In the genomic region with DNA sequence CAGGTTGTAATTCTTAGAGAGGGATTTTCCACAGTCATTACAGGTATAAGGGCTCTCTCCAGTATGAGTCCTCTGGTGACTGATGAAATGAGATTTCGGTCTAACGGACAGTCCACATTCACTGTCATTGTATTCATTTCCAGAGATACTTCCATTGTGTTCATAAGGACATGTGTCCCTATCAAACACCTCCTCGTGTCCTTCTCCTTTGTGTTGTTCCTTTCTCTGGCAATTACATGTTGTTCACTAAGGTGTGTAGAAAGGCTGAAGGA, we compare ENCODE assay signal across 23 cellular contexts. TPM values are rescaled to one million over a fixed set of nuclear protein-coding genes. Genes with fewer than 3 reads are reported as not detected.
DNase-seq lines count a peak whose midpoint lies in the region; ATAC-seq, FAIRE-seq and TF ChIP-seq lines count a peak whose summit lies in the region.
"Had no signal": no experiment of that assay in that cellular context is flagged by ENCODE, and none has a peak within 500 bp of the region (broad histone marks: within the 10 kb centered on the region; RNA-seq: fewer than 3 reads in every experiment).

No MANE protein-coding gene starts in this region.

- H3K27ac ChIP-seq in A549 (no peak overlapping the region), H1 (ENCODE audit: low read depth, low read length) (no peak overlapping the region), breast epithelium (no peak overlapping the region)
- H3K27ac ChIP-seq: 22Rv1; BLaER1 treated with 17β-estradiol and CSF1 and Interleukin-3, amounts not matched to agents 10 nM and 100 nM had no signal

- H4K5ac ChIP-seq in H1 (ENCODE audit: insufficient read length, low read depth, low read length): no peak overlapping the region

- CTCF ChIA-PET in A549 (lab: Yijun Ruan, JAX): interaction anchor here (1.9 kb wide), 1 partner anchor 8 kb away, joined by 5 read pairs; no protein-coding TSS in a partner anchor
- CTCF ChIA-PET in H1 (lab: Charles Lee; ENCODE audit: partially characterized antibody): interaction anchor here (1.3 kb wide), 1 partner anchor 86 kb away, joined by 3 read pairs; no protein-coding TSS in a partner anchor

- H3K4me1 ChIP-seq in A549 (no peaks in the 10 kb centered on the region), adipocyte (ENCODE audit: control insufficient read depth, insufficient read depth, low read length) (no peaks in the 10 kb centered on the region), H1 (replicated peaks in 1 of 4; ENCODE audit: control insufficient read depth in 3 of 4, insufficient read depth in 4 of 4, low read length in 3 of 4) (no peaks in the 10 kb centered on the region), breast epithelium (no peaks in the 10 kb centered on the region)
- H3K4me1 ChIP-seq: BE2C; BLaER1 treated with 17β-estradiol and CSF1 and Interleukin-3, amounts not matched to agents 10 nM and 100 nM had no signal

- TF ChIP-seq POLR2A in A549 (IDR thresholded peaks at IDR 0.05; ENCODE audit: low read length): no peak
- no peak for TF ChIP-seq POLR2A in H1 (IDR thresholded peaks at IDR 0.05; ENCODE audit: control extremely low read depth in 1 of 2, low read depth in 2 of 2, low read length in 2 of 2)
- no peak for TF ChIP-seq POLR2A in breast epithelium (IDR thresholded peaks at IDR 0.05)

- TF ChIP-seq RAD21 in A549 (conservative IDR thresholded peaks at IDR 0.05 in 1 of 2, IDR thresholded peaks at IDR 0.05 in 1 of 2) (no peak), H1 (IDR thresholded peaks at IDR 0.05 in 1 of 2, conservative IDR thresholded peaks at IDR 0.05 in 1 of 2; ENCODE audit: low read depth in 2 of 2, low read length in 2 of 2) (no peak)

- no peak overlapping the region for H2BK15ac ChIP-seq in H1 (ENCODE audit: low read length)

- H2AK5ac ChIP-seq in H1 (ENCODE audit: low read depth, low read length): no peak overlapping the region

- H3K4me2 ChIP-seq in A549 (no peak overlapping the region), H1 (ENCODE audit: insufficient read depth in 1 of 2, low read depth in 2 of 2, low read length in 2 of 2) (no peak overlapping the region)
- H3K4me2 ChIP-seq: BLaER1 treated with 17β-estradiol and CSF1 and Interleukin-3, amounts not matched to agents 10 nM and 100 nM had no signal

- DNase-seq in A549 (ENCODE audit: low read depth in 1 of 2, low spot score in 1 of 2) (no peak), adipocyte (ENCODE audit: low read depth) (no peak), H1 (ENCODE audit: low read depth in 1 of 2, low spot score in 2 of 2) (no peak), T-helper 2 cell (no peak), breast epithelium (ENCODE audit: low spot score in 2 of 2) (no peak), COR-L47 (lab: John Stamatoyannopoulos, UW) (no peak)
- DNase-seq: ACHN; AML-193; BE2C; Calu3; CD4-positive, alpha-beta T cell; CD8-positive, alpha-beta memory T cell; DMS79 treated with DMSO at 0.1 percent for 48 hours; GF-D8; GOT3; H7; HCEC 1CT had no signal

- no peaks in the 10 kb centered on the region for H3K79me1 ChIP-seq in H1 (ENCODE audit: low read depth, low read length)

- no peaks in the 10 kb centered on the region for H4K20me1 ChIP-seq in H1 (replicated peaks in 1 of 2; ENCODE audit: control insufficient read depth in 1 of 2, insufficient read depth in 2 of 2, low read length in 2 of 2)
- H4K20me1 ChIP-seq: BLaER1 treated with 17β-estradiol and CSF1 and Interleukin-3, amounts not matched to agents 10 nM and 100 nM had no signal

- TF ChIP-seq EP300 in A549 (IDR thresholded peaks at IDR 0.05) (no peak), H1 (IDR thresholded peaks at IDR 0.05; ENCODE audit: borderline replicate concordance in 1 of 2, low read depth in 2 of 2, low read length in 2 of 2) (no peak)

- H3K9me3 ChIP-seq in A549: peaks cover 87% of the 10 kb centered on the region
- peaks cover 78% of the 10 kb centered on the region for H3K9me3 ChIP-seq in adipocyte (ENCODE audit: control insufficient read depth, low read length)
- H3K9me3 ChIP-seq in H1 (ENCODE audit: insufficient read depth in 2 of 2, low read depth in 1 of 2, low read length in 1 of 2): peaks cover 67 to 89% of the 10 kb centered on the region in 2 experiments
- H3K9me3 ChIP-seq in breast epithelium: peaks cover 86 to 96% of the 10 kb centered on the region in 2 donors

- H3K4me3 ChIP-seq in A549 (no peak overlapping the region), adipocyte (ENCODE audit: low read length) (peak overlapping the region; percentile 25), H1 (ENCODE audit: extremely low read depth in 1 of 4, insufficient read depth in 2 of 4, low read depth in 3 of 4, low read length in 4 of 4) (no peak overlapping the region), breast epithelium (no peak overlapping the region)

- 46% methylated on average over 3 of the region's 3 CpGs for WGBS in A549 (ENCODE audit: missing lambda C conversion rate)
- WGBS in H1 (ENCODE audit: extremely low coverage in 1 of 2, insufficient coverage in 1 of 2, insufficient read length in 1 of 2, insufficient replicate concordance in 2 of 2, low coverage in 1 of 2, low lambda C conversion rate in 2 of 2, missing lambda C conversion rate in 1 of 2), 2 experiments: 80% methylated on average over 3 of the region's 3 CpGs; no CpG with 5 or more reads in 1 of the 2 experiments

- no peak overlapping the region for H4K8ac ChIP-seq in H1 (ENCODE audit: extremely low read depth, insufficient read depth, low read length)

- no peak overlapping the region for H2BK5ac ChIP-seq in H1 (ENCODE audit: low read depth, low read length)

- no peak overlapping the region for H2BK12ac ChIP-seq in H1 (ENCODE audit: low read depth, low read length)

- no peak overlapping the region for H2BK120ac ChIP-seq in H1 (replicated peaks; ENCODE audit: low read depth, low read length)

- FAIRE-seq in A549 (lab: Jason Lieb, UNC) (peak; percentile 39), H1 (lab: Jason Lieb, UNC) (no peak)
- FAIRE-seq: A204.1, GM12891, GM18507 had no signal

- no peaks in the 10 kb centered on the region for H3K23me2 ChIP-seq in H1 (ENCODE audit: low read depth, low read length)

- H3K27me3 ChIP-seq in adipocyte (replicated peaks; ENCODE audit: control insufficient read depth, insufficient read depth, low read length) (no peaks in the 10 kb centered on the region), H1 (replicated peaks in 1 of 4; ENCODE audit: control insufficient read depth in 3 of 4, extremely low read depth in 1 of 4, insufficient read depth in 3 of 4, low read length in 3 of 4) (peaks cover 0 to 1% (median 0%) of the 10 kb centered on the region in 4 experiments; a peak in 1 of 7 replicates), breast epithelium (no peaks in the 10 kb centered on the region)
- H3K27me3 ChIP-seq: BE2C; BLaER1 treated with 17β-estradiol and CSF1 and Interleukin-3, amounts not matched to agents 10 nM and 100 nM had no signal

- H3K9ac ChIP-seq in adipocyte (ENCODE audit: low read length) (no peak overlapping the region), H1 (replicated peaks in 1 of 4; ENCODE audit: extremely low read depth in 1 of 4, low read depth in 3 of 4, low read length in 3 of 4) (no peak overlapping the region)
- H3K9ac ChIP-seq: BLaER1 treated with 17β-estradiol and CSF1 and Interleukin-3, amounts not matched to agents 10 nM and 100 nM had no signal

- H3K56ac ChIP-seq in H1 (replicated peaks; ENCODE audit: insufficient read length, low read depth, low read length): no peak overlapping the region

- intact Hi-C loops in breast epithelium (cut with DNase I; ENCODE audit: low total_unique reads): no loop called here

- H2BK20ac ChIP-seq in H1 (ENCODE audit: low read length): no peak overlapping the region

- H3K23ac ChIP-seq in H1 (ENCODE audit: insufficient read length): no peak overlapping the region

- TF ChIP-seq CTCF in A549 (IDR thresholded peaks at IDR 0.05) (no peak), H1 (IDR thresholded peaks at IDR 0.05; ENCODE audit: control extremely low read depth in 1 of 3, insufficient read depth in 1 of 3, low read depth in 1 of 3, low read length in 3 of 3) (no peak), breast epithelium (IDR thresholded peaks at IDR 0.05) (no peak)

- no peak overlapping the region for H3K18ac ChIP-seq in H1 (ENCODE audit: extremely low read depth, low read length)

- no peak overlapping the region for H3K4ac ChIP-seq in H1 (replicated peaks; ENCODE audit: insufficient read length, low read depth, low read length)

- H2AFZ ChIP-seq in H1 (ENCODE audit: low read length): no peak overlapping the region

- POLR2A ChIA-PET in A549 (lab: Yijun Ruan, JAX) (no interaction called here), H1 (lab: Charles Lee; ENCODE audit: partially characterized antibody) (no interaction called here)

- H3K79me2 ChIP-seq in H1 (ENCODE audit: control insufficient read depth in 1 of 2, insufficient read depth in 2 of 2, low read length in 2 of 2): no peaks in the 10 kb centered on the region

- no peaks in the 10 kb centered on the region for H3K36me3 ChIP-seq in adipocyte (ENCODE audit: control insufficient read depth, insufficient read depth, low read length, severe bottlenecking)
- no peaks in the 10 kb centered on the region for H3K36me3 ChIP-seq in H1 (ENCODE audit: control insufficient read depth in 2 of 4, insufficient read depth in 4 of 4, low read length in 3 of 4)
- H3K36me3 ChIP-seq in breast epithelium: no peaks in the 10 kb centered on the region
- H3K36me3 ChIP-seq: BE2C had no signal

- H3K14ac ChIP-seq in H1 (ENCODE audit: insufficient read length): no peak overlapping the region

- no peak for ATAC-seq in A549

- H4K91ac ChIP-seq in H1 (replicated peaks; ENCODE audit: insufficient read length, low read length): no peak overlapping the region

RNA-seq across cellular contexts. Expression of gene ZSCAN18, which starts 10.5 kb away (rescaled TPM):
- 2.2 and 2.9 TPM in 2 replicates for polyA plus RNA-seq in A549 (2011; rRNA removed)
- polyA plus RNA-seq in A549 (2012; cell fraction: cytosol; rRNA removed): 1.8 and 3.1 TPM in 2 replicates
- polyA plus RNA-seq in A549 (2012; cell fraction: nucleus; rRNA removed): 4.8 and 7.1 TPM in 2 replicates
- 2.3 to 3.3 TPM (median 2.6 TPM) in 3 replicates for polyA plus RNA-seq in A549 (2017; fragmentation: RNase III; extraction: RNeasy Plus Mini Kit Qiagen cat#74134 plus additional on column Dnase treatment)
- polyA minus RNA-seq in A549 (2011; rRNA and poly(A)+ RNA removed): 1.9 and 2.2 TPM in 2 replicates
- 37.0 and 37.6 TPM in 2 replicates for total RNA-seq in H1 (2021; fragmentation: NEBNext Ultra II Directional; extraction: Animal tissue kit (Norgen Biotek cat#: 25700))
- polyA plus RNA-seq in H1 (2011; rRNA removed): 41.4 and 64.7 TPM in 2 replicates
- 58.3 TPM for polyA plus RNA-seq in H1 (2011; cell fraction: cytosol; rRNA removed)
- polyA plus RNA-seq in H1 (2011; cell fraction: nucleus; rRNA removed): 111 TPM
- polyA plus RNA-seq in H1 (2012, experiment 1 of 2): 41.5 to 51.6 TPM (median 46.0 TPM) in 4 replicates
- polyA plus RNA-seq in H1 (2012, experiment 2 of 2): 31.0 TPM
- 29.8 TPM for polyA plus RNA-seq in H1 (2013, experiment 1 of 2)
- polyA plus RNA-seq in H1 (2013, experiment 2 of 2): 27.0 TPM
- 18.1 and 18.4 TPM in 2 replicates for polyA minus RNA-seq in H1 (2011; rRNA and poly(A)+ RNA removed)
- 29.7 TPM for polyA minus RNA-seq in H1 (2011; cell fraction: cytosol; rRNA and poly(A)+ RNA removed)
- polyA minus RNA-seq in H1 (2011; cell fraction: nucleus; rRNA and poly(A)+ RNA removed): 44.2 TPM
- total RNA-seq in breast epithelium: 10 to 100 TPM; 29.1 to 94.4 (median 66.2) TPM

RNA-seq across cellular contexts. Expression of gene ZNF329, which starts 42.1 kb away (rescaled TPM):
- polyA plus RNA-seq in A549 (2011; rRNA removed): 5.7 and 6.2 TPM in 2 replicates
- 1.1 and 1.3 TPM in 2 replicates for polyA plus RNA-seq in A549 (2012; cell fraction: cytosol; rRNA removed)
- 0.89 and 0.98 TPM in 2 replicates for polyA plus RNA-seq in A549 (2012; cell fraction: nucleus; rRNA removed)
- 2.7 to 2.8 TPM (median 2.8 TPM) in 3 replicates for polyA plus RNA-seq in A549 (2017; fragmentation: RNase III; extraction: RNeasy Plus Mini Kit Qiagen cat#74134 plus additional on column Dnase treatment)
- 6.1 and 7.0 TPM in 2 replicates for polyA minus RNA-seq in A549 (2011; rRNA and poly(A)+ RNA removed)
- total RNA-seq in H1 (2021; fragmentation: NEBNext Ultra II Directional; extraction: Animal tissue kit (Norgen Biotek cat#: 25700)): 11.2 and 12.0 TPM in 2 replicates
- 5.0 and 5.8 TPM in 2 replicates for polyA plus RNA-seq in H1 (2011; rRNA removed)
- polyA plus RNA-seq in H1 (2011; cell fraction: cytosol; rRNA removed): 7.8 TPM
- polyA plus RNA-seq in H1 (2011; cell fraction: nucleus; rRNA removed): 5.4 TPM
- polyA plus RNA-seq in H1 (2012, experiment 1 of 2): 8.2 to 12.5 TPM (median 9.8 TPM) in 4 replicates
- polyA plus RNA-seq in H1 (2012, experiment 2 of 2): 2.1 TPM
- 5.5 TPM for polyA plus RNA-seq in H1 (2013, experiment 1 of 2)
- polyA plus RNA-seq in H1 (2013, experiment 2 of 2): 6.1 TPM
- 17.6 and 18.5 TPM in 2 replicates for polyA minus RNA-seq in H1 (2011; rRNA and poly(A)+ RNA removed)
- 11.0 TPM for polyA minus RNA-seq in H1 (2011; cell fraction: cytosol; rRNA and poly(A)+ RNA removed)
- polyA minus RNA-seq in H1 (2011; cell fraction: nucleus; rRNA and poly(A)+ RNA removed): 8.4 TPM
- 10 to 100 TPM in 2 of 3 donors, 1 to 10 TPM in 1; 6.9 to 20.8 (median 13.8) TPM for total RNA-seq in breast epithelium

RNA-seq across cellular contexts. Expression of gene ZNF135, which starts 49.4 kb away (rescaled TPM):
- polyA plus RNA-seq in A549 (2011; rRNA removed) (not detected in 2 replicates), A549 (2017; fragmentation: RNase III; extraction: RNeasy Plus Mini Kit Qiagen cat#74134 plus additional on column Dnase treatment) (not detected in 3 replicates), H1 (2011; rRNA removed) (6.9 and 7.9 TPM in 2 replicates)
- polyA plus RNA-seq in A549 (2012; cell fraction: cytosol; rRNA removed): not detected in 2 replicates
- polyA plus RNA-seq in A549 (2012; cell fraction: nucleus; rRNA removed): not detected in 2 replicates
- not detected in 2 replicates for polyA minus RNA-seq in A549 (2011; rRNA and poly(A)+ RNA removed)
- total RNA-seq in H1 (2021; fragmentation: NEBNext Ultra II Directional; extraction: Animal tissue kit (Norgen Biotek cat#: 25700)): 5.2 and 5.3 TPM in 2 replicates
- 9.2 TPM for polyA plus RNA-seq in H1 (2011; cell fraction: cytosol; rRNA removed)
- 26.8 TPM for polyA plus RNA-seq in H1 (2011; cell fraction: nucleus; rRNA removed)
- 5.1 to 6.2 TPM (median 5.3 TPM) in 4 replicates for polyA plus RNA-seq in H1 (2012, experiment 1 of 2)
- polyA plus RNA-seq in H1 (2012, experiment 2 of 2): 0.51 TPM
- 4.7 TPM for polyA plus RNA-seq in H1 (2013, experiment 1 of 2)
- polyA plus RNA-seq in H1 (2013, experiment 2 of 2): 4.2 TPM
- polyA minus RNA-seq in H1 (2011; rRNA and poly(A)+ RNA removed): 17.9 and 23.2 TPM in 2 replicates
- polyA minus RNA-seq in H1 (2011; cell fraction: cytosol; rRNA and poly(A)+ RNA removed): 7.2 TPM
- polyA minus RNA-seq in H1 (2011; cell fraction: nucleus; rRNA and poly(A)+ RNA removed): 19.7 TPM
- total RNA-seq in breast epithelium: 10 to 100 TPM in 2 of 3 donors, 1 to 10 TPM in 1; 7.5 to 16.2 (median 14.4) TPM
- total RNA-seq: Calu3, G401 had no signal
